9 cellular contexts compared by ENCODE assay signal in the genomic region with DNA sequence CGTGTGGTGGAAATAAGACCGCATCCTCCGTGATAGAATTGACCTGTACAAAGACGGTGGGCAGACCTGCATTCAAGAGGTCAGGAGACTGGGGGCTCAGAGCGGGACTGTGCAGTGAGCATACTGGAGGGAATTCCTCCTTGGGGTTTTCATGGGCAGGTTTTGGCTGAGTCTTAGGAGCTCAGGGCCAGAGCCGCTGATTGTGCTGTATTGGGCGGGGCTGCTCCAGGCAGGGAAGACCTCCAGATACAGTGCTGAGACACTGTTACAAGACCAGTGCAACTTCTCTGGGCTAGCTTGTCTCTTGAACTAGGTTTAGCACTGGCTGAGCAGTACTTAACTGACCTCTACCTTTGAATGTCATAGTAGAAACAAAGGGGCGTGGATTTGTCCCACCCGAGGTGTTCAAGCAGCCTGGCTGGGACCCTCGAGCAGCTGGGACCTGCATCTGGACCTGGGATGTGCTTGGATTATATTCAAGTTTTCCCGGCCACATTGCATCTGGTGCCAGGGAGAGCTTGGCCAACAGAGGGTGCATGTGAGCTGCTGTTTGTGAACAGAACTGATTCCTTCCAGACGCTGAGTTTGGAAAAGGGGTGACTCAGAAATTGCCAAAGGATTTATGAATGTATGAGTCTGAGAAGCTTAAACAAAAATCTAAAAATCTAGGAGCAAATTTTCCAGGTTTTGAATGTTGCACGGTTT. TPM values are rescaled to one million over a fixed set of nuclear protein-coding genes. Genes with fewer than 3 reads are reported as not detected.
DNase-seq lines count a peak whose midpoint lies in the region; ATAC-seq and TF ChIP-seq lines count a peak whose summit lies in the region.
"Had no signal": no experiment of that assay in that cellular context is flagged by ENCODE, and none has a peak within 500 bp of the region (broad histone marks: within the 10 kb centered on the region; RNA-seq: fewer than 3 reads in every experiment).

No MANE protein-coding gene starts in this region.

- peak; percentile 51 for TF ChIP-seq CTCF in lower lobe of right lung (IDR thresholded peaks at IDR 0.05)
- TF ChIP-seq CTCF in vagina (IDR thresholded peaks at IDR 0.05): peak in 2 of 3 experiments; percentile 35 to 75
- peak in 5 of 11 experiments; percentile 7 to 46 (median 31) for TF ChIP-seq CTCF in spleen (IDR thresholded peaks at IDR 0.05 in 8 of 11, conservative IDR thresholded peaks at IDR 0.05 in 3 of 11)

- 75 to 86% (median 83%) methylated on average over 13 of the region's 13 CpGs for WGBS in spleen, 5 donors

- DNase-seq in NCI-H1436 (lab: John Stamatoyannopoulos, UW) (peak; percentile 5), NCI-H1436 treated with DMSO at 0.1 percent for 48 hours (lab: John Stamatoyannopoulos, UW) (no peak), NCI-H2227 (lab: John Stamatoyannopoulos, UW; ENCODE audit: unreplicated experiment) (peak; percentile 4), dermis blood vessel endothelial cell (peak; percentile 71), lower lobe of right lung (no peak), vagina (ENCODE audit: extremely low spot score in 2 of 2) (no peak), spleen (no peak)
- DNase-seq: CD4-positive, CD25-positive, alpha-beta regulatory T cell had no signal

- TF ChIP-seq POLR2A in vagina (IDR thresholded peaks at IDR 0.05) (no peak), spleen (IDR thresholded peaks at IDR 0.05) (no peak)

- no peaks in the 10 kb centered on the region for H3K4me1 ChIP-seq in lower lobe of right lung
- H3K4me1 ChIP-seq in vagina: peaks cover 5% of the 10 kb centered on the region
- no peaks in the 10 kb centered on the region for H3K4me1 ChIP-seq in spleen

- H3K27ac ChIP-seq in lower lobe of right lung (no peak overlapping the region), vagina (peak overlapping the region; percentile 62), spleen (peak overlapping the region in 1 of 8 donors; percentile 22)

- no peaks in the 10 kb centered on the region for H3K9me3 ChIP-seq in lower lobe of right lung
- H3K9me3 ChIP-seq in vagina: no peaks in the 10 kb centered on the region
- no peaks in the 10 kb centered on the region for H3K9me3 ChIP-seq in spleen

- ATAC-seq in lower lobe of right lung (peak in 1 of 2 donors; percentile 29), GM21390 (IDR thresholded peaks at IDR 0.05; ENCODE audit: unreplicated experiment) (no peak)

- intact Hi-C loops in lower lobe of right lung (cut with DNase I) (no loop called here), vagina (cut with DNase I) (loop anchor here (5.0 kb wide), 1 partner anchor 369 kb away; no protein-coding TSS in a partner anchor), spleen (cut with DNase I; ENCODE audit: low total_unique reads) (no loop called here)

- H3K27me3 ChIP-seq in lower lobe of right lung (ENCODE audit: low read depth): no peaks in the 10 kb centered on the region
- H3K27me3 ChIP-seq in vagina: no peaks in the 10 kb centered on the region
- H3K27me3 ChIP-seq in spleen (replicated peaks in 1 of 7): no peaks in the 10 kb centered on the region

- H3K4me3 ChIP-seq in lower lobe of right lung (no peak overlapping the region), vagina (no peak overlapping the region), spleen (no peak overlapping the region)

- peaks cover 100% of the 10 kb centered on the region for H3K36me3 ChIP-seq in lower lobe of right lung
- peaks cover 0 to 86% of the 10 kb centered on the region in 2 donors for H3K36me3 ChIP-seq in vagina
- peaks cover 6 to 100% (median 97%) of the 10 kb centered on the region in 6 donors for H3K36me3 ChIP-seq in spleen

RNA-seq across cellular contexts. Expression of gene SLC22A1, which starts 33.4 kb away (rescaled TPM):
- total RNA-seq in dermis blood vessel endothelial cell (0.05 and 0.17 TPM in 2 replicates), lower lobe of right lung (2.6 TPM), vagina (1.2 TPM), spleen (1 to 10 TPM; 2.4 to 6.1 (median 4.6) TPM)
- 1 to 10 TPM in 2 of 3 donors, under 1 TPM in 1; 0.23 to 2.8 (median 1.3) TPM for polyA plus RNA-seq in spleen
- polyA plus RNA-seq: CD4-positive, CD25-positive, alpha-beta regulatory T cell had no signal

Comparison
In these comparisons a context has a peak if more than half of its experiments do, and no peak if none do; other contexts are left out.
1. DNase-seq: peak in NCI-H1436 (single experiment), NCI-H2227 (single experiment) and dermis blood vessel endothelial cell (single experiment); none in NCI-H1436 treated with DMSO at 0.1 percent for 48 hours (single experiment), lower lobe of right lung (single experiment), vagina (0 of 2) and spleen (single experiment).